Comparison of ENCODE assay signal across 6 cellular contexts in genomic region chr9:127931092-127931881, GRCh38. TPM values are rescaled to one million over a fixed set of nuclear protein-coding genes. Genes with fewer than 3 reads are reported as not detected.
DNase-seq lines count a peak whose midpoint lies in the region; ATAC-seq and TF ChIP-seq lines count a peak whose summit lies in the region.

No MANE protein-coding gene starts in this region.

- H3K36me3 ChIP-seq in endocrine pancreas (ENCODE audit: control insufficient read depth, insufficient read depth, low read length) = no peaks in the 10 kb centered on the region

- CTCF ChIA-PET in AG04450 (lab: Charles Lee) = interaction anchor here (0.7 to 3.3 kb wide), 2 partner anchors 12 to 185 kb away, joined by 4 to 19 read pairs; no protein-coding TSS in a partner anchor

- TF ChIP-seq CTCF in AG04450 (IDR thresholded peaks at IDR 0.05; ENCODE audit: low read depth, low read length) = no peak

- H3K27ac ChIP-seq in AG04450 (ENCODE audit: low read depth, low read length) = peak overlapping the region; percentile 90
- peak overlapping the region in 4 of 21 experiments; percentile 28 to 43 (median 30) for H3K27ac ChIP-seq in skin epidermis

- POLR2A ChIA-PET in AG04450 (lab: Yijun Ruan, JAX) = interaction anchor here (0.6 kb wide), 1 partner anchor 138 kb away, joined by 3 read pairs; no protein-coding TSS in a partner anchor

- no peaks in the 10 kb centered on the region for H3K27me3 ChIP-seq in AG04450 (ENCODE audit: control insufficient read depth, insufficient read depth, low read length)
- no peaks in the 10 kb centered on the region for H3K27me3 ChIP-seq in endocrine pancreas (ENCODE audit: control insufficient read depth, insufficient read depth, low read length)

- no peaks in the 10 kb centered on the region; the same call in 1 of the 2 replicates for H3K9me3 ChIP-seq in AG04450 (ENCODE audit: control insufficient read depth, insufficient read depth, low read length)
- H3K9me3 ChIP-seq in endocrine pancreas (ENCODE audit: control insufficient read depth, low read length) = no peaks in the 10 kb centered on the region

- peak overlapping the region; percentile 47 for H3K9ac ChIP-seq in endocrine pancreas (ENCODE audit: control insufficient read depth, insufficient read depth, low read length)

- DNase-seq in AG04450 (ENCODE audit: low read depth, low spot score) (no peak), NCI-H510A (lab: John Stamatoyannopoulos, UW) (peak; percentile 90), NCI-H1048 (lab: John Stamatoyannopoulos, UW) (no peak)

- H3K4me3 ChIP-seq in AG04450 (ENCODE audit: low read depth, low read length) (peak overlapping the region; percentile 65), endocrine pancreas (ENCODE audit: control insufficient read depth, insufficient read depth, low read length) (peak overlapping the region; percentile 48), skin epidermis (peak overlapping the region; percentile 38 to 50 (median 45))

- no peaks in the 10 kb centered on the region for H3K4me1 ChIP-seq in endocrine pancreas (ENCODE audit: control insufficient read depth, insufficient read depth, low read length)

- peak; percentile 12 for ATAC-seq in GM21515 (IDR thresholded peaks at IDR 0.05; ENCODE audit: unreplicated experiment)

RNA-seq across cellular contexts. Expression of gene PIP5KL1, which starts 0.7 kb away (rescaled TPM):
- polyA plus RNA-seq in AG04450 (2011; rRNA removed) = 1.2 TPM in 2 replicates
- 1.2 and 1.3 TPM in 2 replicates for polyA minus RNA-seq in AG04450 (2011; rRNA and poly(A)+ RNA removed)

RNA-seq across cellular contexts. Expression of gene DPM2, which starts 6.4 kb away (rescaled TPM):
- 25.3 and 30.9 TPM in 2 replicates for polyA plus RNA-seq in AG04450 (2011; rRNA removed)
- 33.6 and 41.2 TPM in 2 replicates for polyA minus RNA-seq in AG04450 (2011; rRNA and poly(A)+ RNA removed)

RNA-seq across cellular contexts. Expression of gene ST6GALNAC4, which starts 14.4 kb away (rescaled TPM):
- polyA plus RNA-seq in AG04450 (2011; rRNA removed) = 15.0 and 24.3 TPM in 2 replicates
- polyA minus RNA-seq in AG04450 (2011; rRNA and poly(A)+ RNA removed) = 19.2 and 23.6 TPM in 2 replicates

RNA-seq across cellular contexts. Expression of gene ST6GALNAC6, which starts 31.9 kb away (rescaled TPM):
- polyA plus RNA-seq in AG04450 (2011; rRNA removed) = 40.6 and 58.2 TPM in 2 replicates
- polyA minus RNA-seq in AG04450 (2011; rRNA and poly(A)+ RNA removed) = 47.7 and 59.0 TPM in 2 replicates

RNA-seq across cellular contexts. Expression of gene EEIG1, which starts 49.5 kb away (rescaled TPM):
- polyA plus RNA-seq in AG04450 (2011; rRNA removed) = 8.3 and 8.6 TPM in 2 replicates
- polyA minus RNA-seq in AG04450 (2011; rRNA and poly(A)+ RNA removed) = 5.2 and 11.1 TPM in 2 replicates
